Comparison of ENCODE assay signal across 8 cellular contexts in the genomic region with DNA sequence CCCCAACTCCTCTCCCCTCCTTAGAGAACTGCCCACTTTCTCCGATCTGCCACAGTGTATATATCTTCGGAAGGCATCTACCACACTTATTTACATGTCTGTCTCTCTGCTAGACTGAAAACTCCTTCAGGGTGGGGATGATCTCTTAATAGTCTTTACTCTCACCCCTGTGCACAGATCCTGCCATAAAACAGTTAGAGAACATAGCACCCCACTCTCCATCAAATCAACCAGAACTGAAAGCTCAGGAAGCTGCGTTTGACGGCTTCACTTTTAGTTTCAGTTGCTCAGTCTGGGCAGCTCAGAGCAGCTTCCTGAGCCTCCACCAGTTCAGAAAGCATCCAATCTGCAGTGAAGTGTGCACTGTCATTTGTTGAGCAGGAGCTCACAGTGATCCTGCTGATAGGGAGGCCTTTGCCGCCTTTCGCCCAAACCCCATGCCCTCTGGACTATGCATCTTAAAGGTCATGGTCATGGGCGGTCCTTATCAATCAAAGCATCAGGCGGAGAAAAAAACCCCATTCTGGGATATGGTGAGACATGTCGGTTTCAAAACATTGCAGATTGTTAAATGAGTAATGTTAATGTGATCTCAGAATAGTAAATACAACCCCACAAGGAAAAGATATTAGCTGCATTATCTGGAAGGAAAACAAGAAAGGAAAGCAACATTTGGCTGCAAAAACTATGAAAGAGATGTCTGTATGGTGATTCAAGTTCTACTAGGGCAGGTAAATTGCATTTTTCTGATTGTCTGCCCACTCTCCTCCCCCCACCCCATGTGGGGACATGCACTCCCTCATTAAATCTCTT.
A peak's percentile ranks its signal among the peaks of the same experiment; 100 is the strongest.
DNase-seq lines count a peak whose midpoint lies in the region; ATAC-seq and TF ChIP-seq lines count a peak whose summit lies in the region.

No MANE protein-coding gene starts in this region.

- POLR2A ChIA-PET in naive thymus-derived CD8-positive, alpha-beta T cell (lab: Charles Lee): interaction anchor here (0.6 to 2.9 kb wide), 11 partner anchors 15 to 496 kb away, joined by 3 to 31 read pairs (median 5); a partner anchor contains a TSS
- POLR2A ChIA-PET in WTC11 (lab: Charles Lee): no interaction called here

- H3K27me3 ChIP-seq in upper lobe of right lung: no peaks in the 10 kb centered on the region

- H3K36me3 Mint-ChIP-seq in naive thymus-derived CD8-positive, alpha-beta T cell: no peaks in the 10 kb centered on the region
- H3K36me3 Mint-ChIP-seq in WTC11: no peaks in the 10 kb centered on the region

- ATAC-seq in GM18907 (IDR thresholded peaks at IDR 0.05; ENCODE audit: unreplicated experiment): peak; percentile 74
- peak; percentile 64 for ATAC-seq in HG03103 (IDR thresholded peaks at IDR 0.05; ENCODE audit: low read depth, unreplicated experiment)
- ATAC-seq in naive thymus-derived CD8-positive, alpha-beta T cell: peak; percentile 92 to 93
- ATAC-seq in upper lobe of right lung: peak; percentile 72
- no peak for ATAC-seq in WTC11

- H3K27ac ChIP-seq in upper lobe of right lung: peak overlapping the region; percentile 84

- H3K4me1 ChIP-seq in upper lobe of right lung: peaks cover 36% of the 10 kb centered on the region

- DNase-seq in T-helper 22 cell (ENCODE audit: low read depth) (peak; percentile 21), cardiac fibroblast (ENCODE audit: low read depth in 2 of 2) (peak; percentile 58 to 67), upper lobe of right lung (no peak), WTC11 (ENCODE audit: low spot score) (no peak), LoVo (ENCODE audit: low spot score) (no peak)
- DNase-seq in naive thymus-derived CD8-positive, alpha-beta T cell: peak; percentile 8 to 81 (median 64)

- H3K4me3 Mint-ChIP-seq in naive thymus-derived CD8-positive, alpha-beta T cell: no peak overlapping the region
- H3K4me3 Mint-ChIP-seq in WTC11: no peak overlapping the region

- H3K27ac Mint-ChIP-seq in naive thymus-derived CD8-positive, alpha-beta T cell: no peak overlapping the region
- no peak overlapping the region for H3K27ac Mint-ChIP-seq in WTC11

- intact Hi-C loops in upper lobe of right lung (cut with DNase I): no loop called here

- no peaks in the 10 kb centered on the region for H3K9me3 ChIP-seq in upper lobe of right lung

- no peaks in the 10 kb centered on the region for H3K27me3 Mint-ChIP-seq in naive thymus-derived CD8-positive, alpha-beta T cell
- no peaks in the 10 kb centered on the region for H3K27me3 Mint-ChIP-seq in WTC11 (ENCODE audit: low read depth)

- H3K4me3 ChIP-seq in cardiac fibroblast (replicated peaks in 1 of 2; ENCODE audit: low read depth in 2 of 2, low read length in 2 of 2) (peak overlapping the region; percentile 1 to 22), upper lobe of right lung (peak overlapping the region; percentile 12)

- CTCF ChIA-PET in WTC11 (lab: Charles Lee): interaction anchor here (1.0 to 1.2 kb wide), 3 partner anchors 10 to 181 kb away, joined by 4 to 7 read pairs (median 4); no protein-coding TSS in a partner anchor

- TF ChIP-seq CTCF in cardiac fibroblast (IDR thresholded peaks at IDR 0.05; ENCODE audit: low read depth, low read length): no peak
- TF ChIP-seq CTCF in upper lobe of right lung (IDR thresholded peaks at IDR 0.05): no peak
- no peak for TF ChIP-seq CTCF in WTC11 (IDR thresholded peaks at IDR 0.05)

- peaks cover 2 to 11% (median 6%) of the 10 kb centered on the region in 4 donors for H3K4me1 Mint-ChIP-seq in naive thymus-derived CD8-positive, alpha-beta T cell
- 0 out of 2 replicates have a peak, but pooled peaks cover 3% of the 10 kb centered on the region for H3K4me1 Mint-ChIP-seq in WTC11

- H3K36me3 ChIP-seq in upper lobe of right lung: no peaks in the 10 kb centered on the region

- no peaks in the 10 kb centered on the region for H3K9me3 Mint-ChIP-seq in naive thymus-derived CD8-positive, alpha-beta T cell
- H3K9me3 Mint-ChIP-seq in WTC11: no peaks in the 10 kb centered on the region

TF ChIP-seq in WTC11, 78 proteins besides CTCF, POLR2A, EP300 and RAD21 (continues in another document):
- TF ChIP-seq, protein P1, sequence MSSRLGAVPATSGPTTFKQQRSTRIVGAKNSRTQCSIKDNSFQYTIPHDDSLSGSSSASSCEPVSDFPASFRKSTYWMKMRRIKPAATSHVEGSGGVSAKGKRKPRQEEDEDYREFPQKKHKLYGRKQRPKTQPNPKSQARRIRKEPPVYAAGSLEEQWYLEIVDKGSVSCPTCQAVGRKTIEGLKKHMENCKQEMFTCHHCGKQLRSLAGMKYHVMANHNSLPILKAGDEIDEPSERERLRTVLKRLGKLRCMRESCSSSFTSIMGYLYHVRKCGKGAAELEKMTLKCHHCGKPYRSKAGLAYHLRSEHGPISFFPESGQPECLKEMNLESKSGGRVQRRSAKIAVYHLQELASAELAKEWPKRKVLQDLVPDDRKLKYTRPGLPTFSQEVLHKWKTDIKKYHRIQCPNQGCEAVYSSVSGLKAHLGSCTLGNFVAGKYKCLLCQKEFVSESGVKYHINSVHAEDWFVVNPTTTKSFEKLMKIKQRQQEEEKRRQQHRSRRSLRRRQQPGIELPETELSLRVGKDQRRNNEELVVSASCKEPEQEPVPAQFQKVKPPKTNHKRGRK (CRISPR knock-in tag; IDR thresholded peaks at IDR 0.05; ENCODE audit: borderline replicate concordance): no peak
- no peak for TF ChIP-seq ZNF416 (CRISPR knock-in tag; IDR thresholded peaks at IDR 0.05)
- no peak for TF ChIP-seq JUN (CRISPR knock-in tag; IDR thresholded peaks at IDR 0.05)
- TF ChIP-seq, protein P2, sequence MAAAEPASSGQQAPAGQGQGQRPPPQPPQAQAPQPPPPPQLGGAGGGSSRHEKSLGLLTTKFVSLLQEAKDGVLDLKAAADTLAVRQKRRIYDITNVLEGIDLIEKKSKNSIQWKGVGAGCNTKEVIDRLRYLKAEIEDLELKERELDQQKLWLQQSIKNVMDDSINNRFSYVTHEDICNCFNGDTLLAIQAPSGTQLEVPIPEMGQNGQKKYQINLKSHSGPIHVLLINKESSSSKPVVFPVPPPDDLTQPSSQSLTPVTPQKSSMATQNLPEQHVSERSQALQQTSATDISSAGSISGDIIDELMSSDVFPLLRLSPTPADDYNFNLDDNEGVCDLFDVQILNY (CRISPR knock-in tag; IDR thresholded peaks at IDR 0.05): no peak
- TF ChIP-seq HMGA2 (CRISPR knock-in tag; IDR thresholded peaks at IDR 0.05): no peak
- TF ChIP-seq, protein P3, sequence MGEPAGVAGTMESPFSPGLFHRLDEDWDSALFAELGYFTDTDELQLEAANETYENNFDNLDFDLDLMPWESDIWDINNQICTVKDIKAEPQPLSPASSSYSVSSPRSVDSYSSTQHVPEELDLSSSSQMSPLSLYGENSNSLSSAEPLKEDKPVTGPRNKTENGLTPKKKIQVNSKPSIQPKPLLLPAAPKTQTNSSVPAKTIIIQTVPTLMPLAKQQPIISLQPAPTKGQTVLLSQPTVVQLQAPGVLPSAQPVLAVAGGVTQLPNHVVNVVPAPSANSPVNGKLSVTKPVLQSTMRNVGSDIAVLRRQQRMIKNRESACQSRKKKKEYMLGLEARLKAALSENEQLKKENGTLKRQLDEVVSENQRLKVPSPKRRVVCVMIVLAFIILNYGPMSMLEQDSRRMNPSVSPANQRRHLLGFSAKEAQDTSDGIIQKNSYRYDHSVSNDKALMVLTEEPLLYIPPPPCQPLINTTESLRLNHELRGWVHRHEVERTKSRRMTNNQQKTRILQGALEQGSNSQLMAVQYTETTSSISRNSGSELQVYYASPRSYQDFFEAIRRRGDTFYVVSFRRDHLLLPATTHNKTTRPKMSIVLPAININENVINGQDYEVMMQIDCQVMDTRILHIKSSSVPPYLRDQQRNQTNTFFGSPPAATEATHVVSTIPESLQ (CRISPR knock-in tag; IDR thresholded peaks at IDR 0.05): no peak
- TF ChIP-seq, protein P4, sequence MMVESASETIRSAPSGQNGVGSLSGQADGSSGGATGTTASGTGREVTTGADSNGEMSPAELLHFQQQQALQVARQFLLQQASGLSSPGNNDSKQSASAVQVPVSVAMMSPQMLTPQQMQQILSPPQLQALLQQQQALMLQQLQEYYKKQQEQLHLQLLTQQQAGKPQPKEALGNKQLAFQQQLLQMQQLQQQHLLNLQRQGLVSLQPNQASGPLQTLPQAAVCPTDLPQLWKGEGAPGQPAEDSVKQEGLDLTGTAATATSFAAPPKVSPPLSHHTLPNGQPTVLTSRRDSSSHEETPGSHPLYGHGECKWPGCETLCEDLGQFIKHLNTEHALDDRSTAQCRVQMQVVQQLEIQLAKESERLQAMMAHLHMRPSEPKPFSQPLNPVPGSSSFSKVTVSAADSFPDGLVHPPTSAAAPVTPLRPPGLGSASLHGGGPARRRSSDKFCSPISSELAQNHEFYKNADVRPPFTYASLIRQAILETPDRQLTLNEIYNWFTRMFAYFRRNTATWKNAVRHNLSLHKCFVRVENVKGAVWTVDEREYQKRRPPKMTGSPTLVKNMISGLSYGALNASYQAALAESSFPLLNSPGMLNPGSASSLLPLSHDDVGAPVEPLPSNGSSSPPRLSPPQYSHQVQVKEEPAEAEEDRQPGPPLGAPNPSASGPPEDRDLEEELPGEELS (CRISPR knock-in tag; IDR thresholded peaks at IDR 0.05): no peak
- TF ChIP-seq, protein P5, sequence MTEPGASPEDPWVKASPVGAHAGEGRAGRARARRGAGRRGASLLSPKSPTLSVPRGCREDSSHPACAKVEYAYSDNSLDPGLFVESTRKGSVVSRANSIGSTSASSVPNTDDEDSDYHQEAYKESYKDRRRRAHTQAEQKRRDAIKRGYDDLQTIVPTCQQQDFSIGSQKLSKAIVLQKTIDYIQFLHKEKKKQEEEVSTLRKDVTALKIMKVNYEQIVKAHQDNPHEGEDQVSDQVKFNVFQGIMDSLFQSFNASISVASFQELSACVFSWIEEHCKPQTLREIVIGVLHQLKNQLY (CRISPR knock-in tag; IDR thresholded peaks at IDR 0.05): no peak
- TF ChIP-seq FOXJ3 (CRISPR knock-in tag; IDR thresholded peaks at IDR 0.05; ENCODE audit: borderline replicate concordance): no peak

Comparison
In these comparisons a context has a peak if more than half of its experiments do, and no peak if none do; other contexts are left out.
1. DNase-seq: peak in T-helper 22 cell (single experiment), cardiac fibroblast (2 of 2) and naive thymus-derived CD8-positive, alpha-beta T cell (10 of 10); none in upper lobe of right lung (single experiment), WTC11 (single experiment) and LoVo (single experiment).